8 cellular contexts compared by ENCODE assay signal in genomic region chr2:170770008-170770303, GRCh38. TPM values are rescaled to one million over a fixed set of nuclear protein-coding genes. Genes with fewer than 3 reads are reported as not detected.
A peak's percentile ranks its signal among the peaks of the same experiment; 100 is the strongest.
DNase-seq lines count a peak whose midpoint lies in the region; TF ChIP-seq lines count a peak whose summit lies in the region.

No MANE protein-coding gene starts in this region.

- peak overlapping the region; percentile 85 for H3K27ac Mint-ChIP-seq in activated T-cell treated with anti-CD3 and anti-CD28 coated beads, Interleukin-2, amount 50 U/mL, for 24 hours
- H3K27ac Mint-ChIP-seq in endodermal cell = peak overlapping the region; percentile 96

- peak overlapping the region; percentile 83 for H3K4me3 Mint-ChIP-seq in activated T-cell treated with anti-CD3 and anti-CD28 coated beads, Interleukin-2, amount 50 U/mL, for 24 hours
- peak overlapping the region; percentile 83 for H3K4me3 Mint-ChIP-seq in endodermal cell

- H4K91ac ChIP-seq in neuronal stem cell (ENCODE audit: low read depth, low read length, poor library complexity) = no peak overlapping the region

- no peak overlapping the region for H2BK120ac ChIP-seq in neuronal stem cell (ENCODE audit: low read depth, low read length)

- no peak for DNase-seq in activated T-cell treated with anti-CD3 and anti-CD28 coated beads, Interleukin-2, amount 50 U/mL, for 24 hours
- no peak for DNase-seq in activated T-cell treated with anti-CD3 and anti-CD28 coated beads for 4 hours
- DNase-seq in NCI-H510A treated with DMSO at 0.1 percent for 48 hours (lab: John Stamatoyannopoulos, UW) = peak; percentile 94
- no peak for DNase-seq in endodermal cell
- no peak for DNase-seq in neuronal stem cell (ENCODE audit: low spot score)
- no peak for DNase-seq in NCI-H526 treated with DMSO at 0.1 percent for 48 hours (lab: John Stamatoyannopoulos, UW)
- DNase-seq in stimulated activated CD8-positive, alpha-beta memory T cell treated with anti-CD3 and anti-CD28 coated beads, Interleukin-4, amount 100 ng/mL, for 48 hours = no peak
- no peak for DNase-seq in G401 (ENCODE audit: low spot score)

- peak overlapping the region; percentile 88 for H3K9ac ChIP-seq in endodermal cell (ENCODE audit: extremely low read depth, low read length, poor library complexity, severe bottlenecking)
- no peak overlapping the region for H3K9ac ChIP-seq in neuronal stem cell (ENCODE audit: low read depth, low read length, poor library complexity)

- H3K79me1 ChIP-seq in neuronal stem cell (ENCODE audit: low read depth, low read length) = peaks cover 2% of the 10 kb centered on the region

- H3K4me3 ChIP-seq in endodermal cell (ENCODE audit: low read length) (peak overlapping the region; percentile 96), neuronal stem cell (ENCODE audit: low read length in 2 of 2) (peak overlapping the region; percentile 52 to 77)

- TF ChIP-seq CTCF in endodermal cell (conservative IDR thresholded peaks at IDR 0.05) = no peak

- H2BK12ac ChIP-seq in neuronal stem cell (ENCODE audit: low read length) = no peak overlapping the region

- peak overlapping the region; percentile 88 for H2AFZ ChIP-seq in neuronal stem cell (ENCODE audit: low read length)

- no peak overlapping the region for H2BK15ac ChIP-seq in neuronal stem cell (ENCODE audit: low read length)

- H3K36me3 ChIP-seq in endodermal cell (ENCODE audit: control insufficient read depth, insufficient read depth, low read length) = no peaks in the 10 kb centered on the region
- H3K36me3 ChIP-seq in neuronal stem cell (replicated peaks in 1 of 2; ENCODE audit: control insufficient read depth in 2 of 2, insufficient read depth in 2 of 2, low read length in 2 of 2) = peaks cover 0 to 1% of the 10 kb centered on the region in 2 donors

- 37 to 41% methylated on average over 6 of the region's 6 CpGs for WGBS in endodermal cell (ENCODE audit: insufficient coverage in 1 of 2, insufficient read length in 1 of 2), 2 experiments
- no CpG with 5 or more reads among the region's 6 CpGs for WGBS in neuronal stem cell (ENCODE audit: extremely low coverage in 2 of 2, insufficient read length in 2 of 2, insufficient replicate concordance in 1 of 2), 2 donors

- H3K27me3 ChIP-seq in endodermal cell (ENCODE audit: control insufficient read depth, insufficient read depth, low read length, poor library complexity, severe bottlenecking) = no peaks in the 10 kb centered on the region
- peaks cover 0 to 31% (median 0%) of the 10 kb centered on the region in 3 experiments for H3K27me3 ChIP-seq in neuronal stem cell (ENCODE audit: control insufficient read depth in 3 of 3, insufficient read depth in 3 of 3, low read depth in 1 of 3, low read length in 3 of 3)

- H3K23ac ChIP-seq in neuronal stem cell (ENCODE audit: low read depth, low read length, poor library complexity) = no peak overlapping the region

- H3K4me1 Mint-ChIP-seq in activated T-cell treated with anti-CD3 and anti-CD28 coated beads, Interleukin-2, amount 50 U/mL, for 24 hours (ENCODE audit: low read depth) = peaks cover 21% of the 10 kb centered on the region
- peaks cover 38% of the 10 kb centered on the region for H3K4me1 Mint-ChIP-seq in endodermal cell

- no peak overlapping the region for H4K8ac ChIP-seq in neuronal stem cell (ENCODE audit: low read depth, low read length)

- H3K9me3 ChIP-seq in endodermal cell (ENCODE audit: control insufficient read depth, low read length) (no peaks in the 10 kb centered on the region), neuronal stem cell (replicated peaks in 1 of 2; ENCODE audit: control insufficient read depth in 2 of 2, insufficient read depth in 1 of 2, low read depth in 1 of 2, low read length in 2 of 2) (no peaks in the 10 kb centered on the region)

- H3K18ac ChIP-seq in neuronal stem cell (ENCODE audit: low read length) = no peak overlapping the region

- H3K27ac ChIP-seq in endodermal cell (ENCODE audit: low read depth, low read length) = no peak overlapping the region
- no peak overlapping the region for H3K27ac ChIP-seq in neuronal stem cell (replicated peaks; ENCODE audit: low read length)

- H2BK5ac ChIP-seq in neuronal stem cell (ENCODE audit: low read length) = no peak overlapping the region

- H3K9me3 Mint-ChIP-seq in activated T-cell treated with anti-CD3 and anti-CD28 coated beads, Interleukin-2, amount 50 U/mL, for 24 hours = no peaks in the 10 kb centered on the region
- H3K9me3 Mint-ChIP-seq in endodermal cell = peaks cover 1% of the 10 kb centered on the region

- peaks cover 6% of the 10 kb centered on the region for H3K4me1 ChIP-seq in endodermal cell (ENCODE audit: control insufficient read depth, insufficient read depth, low read length)
- no peaks in the 10 kb centered on the region for H3K4me1 ChIP-seq in neuronal stem cell (ENCODE audit: control insufficient read depth in 2 of 2, insufficient read depth in 1 of 2, low read depth in 1 of 2, low read length in 2 of 2)

- H2AK5ac ChIP-seq in neuronal stem cell (ENCODE audit: low read depth, low read length) = no peak overlapping the region

- in situ Hi-C loops in G401 (cut with HindIII; ENCODE audit: low sequenced_read_pairs) = no loop called here

- H3K4ac ChIP-seq in neuronal stem cell (ENCODE audit: low read length) = no peak overlapping the region

- no peaks in the 10 kb centered on the region for H3K36me3 Mint-ChIP-seq in activated T-cell treated with anti-CD3 and anti-CD28 coated beads, Interleukin-2, amount 50 U/mL, for 24 hours (ENCODE audit: low read depth)
- H3K36me3 Mint-ChIP-seq in endodermal cell (ENCODE audit: low read depth) = peaks cover 9% of the 10 kb centered on the region

- H3K27me3 Mint-ChIP-seq in activated T-cell treated with anti-CD3 and anti-CD28 coated beads, Interleukin-2, amount 50 U/mL, for 24 hours = peaks cover 31% of the 10 kb centered on the region
- no peaks in the 10 kb centered on the region for H3K27me3 Mint-ChIP-seq in endodermal cell (ENCODE audit: insufficient read depth)

- H3K4me2 ChIP-seq in neuronal stem cell (ENCODE audit: insufficient read depth, low read length, poor library complexity, severe bottlenecking) = peak overlapping the region; percentile 87

- no peak overlapping the region for H3K14ac ChIP-seq in neuronal stem cell (ENCODE audit: low read length)

RNA-seq across cellular contexts. Expression of gene ERICH2, which starts 0.2 kb away (rescaled TPM):
- total RNA-seq in endodermal cell = 10 to 100 TPM in 1 of 2 donors, 1 to 10 TPM in 1; 9.6 to 18.3 TPM
- polyA plus RNA-seq in endodermal cell (2013, experiment 1 of 2) = 1.5 TPM
- polyA plus RNA-seq in endodermal cell (2013, experiment 2 of 2) = 1.8 TPM
- polyA plus RNA-seq in neuronal stem cell (2013, experiment 1 of 2) = 1.4 TPM
- 1.5 TPM for polyA plus RNA-seq in neuronal stem cell (2013, experiment 2 of 2)
- total RNA-seq in G401 (2014; rRNA removed; shearing (Covaris generic)) = 0.37 and 2.1 TPM in 2 replicates

RNA-seq across cellular contexts. Expression of gene GAD1, which starts 46.7 kb away (rescaled TPM):
- 10 to 100 TPM; 12.8 to 26.3 TPM for total RNA-seq in endodermal cell
- 20.6 TPM for polyA plus RNA-seq in endodermal cell (2013, experiment 1 of 2)
- 21.4 TPM for polyA plus RNA-seq in endodermal cell (2013, experiment 2 of 2)
- 0.08 TPM for polyA plus RNA-seq in neuronal stem cell (2013, experiment 1 of 2)
- 0.14 TPM for polyA plus RNA-seq in neuronal stem cell (2013, experiment 2 of 2)
- total RNA-seq in G401 (2014; rRNA removed; shearing (Covaris generic)) = 52.5 and 58.6 TPM in 2 replicates

RNA-seq across cellular contexts. Expression of gene SP5, which starts 54.8 kb away (rescaled TPM):
- 100 to 1,000 TPM in 1 of 2 donors, 10 to 100 TPM in 1; 60.3 to 103 TPM for total RNA-seq in endodermal cell
- 27.6 TPM for polyA plus RNA-seq in endodermal cell (2013, experiment 1 of 2)
- 25.7 TPM for polyA plus RNA-seq in endodermal cell (2013, experiment 2 of 2)
- 0.04 TPM for polyA plus RNA-seq in neuronal stem cell (2013, experiment 1 of 2)
- polyA plus RNA-seq in neuronal stem cell (2013, experiment 2 of 2) = 0.06 TPM
- not detected in 2 replicates for total RNA-seq in G401 (2014; rRNA removed; shearing (Covaris generic))

Comparison
In these comparisons a context has a peak if more than half of its experiments do, and no peak if none do; other contexts are left out.
1. RNA of gene SP5, which starts 54.8 kb away (total RNA-seq): 60.3 to 103 TPM in endodermal cell; not detected in G401; every median in the first group is over 10 times any median in the second.